In the genomic region with DNA sequence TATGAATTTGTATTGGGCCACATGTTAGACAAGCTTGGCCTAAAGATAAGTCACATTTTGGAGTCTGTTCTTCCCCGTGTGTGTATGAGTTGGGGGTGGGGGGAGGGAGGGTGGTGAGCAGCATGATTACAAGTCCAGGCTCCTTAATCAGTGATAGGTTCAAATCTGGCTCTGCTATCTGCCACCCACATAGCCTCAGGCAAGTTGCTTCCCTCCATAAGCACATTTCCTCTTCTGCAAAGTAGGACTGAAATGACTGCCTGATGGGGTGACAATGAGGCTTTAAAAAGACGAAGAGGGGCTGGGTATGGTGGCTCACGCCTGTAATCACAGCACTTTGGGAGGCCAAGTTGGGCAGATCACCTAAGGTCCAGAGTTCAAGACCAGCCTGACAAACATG, we compare ENCODE assay signal across 1 cellular context.
A peak's percentile ranks its signal among the peaks of the same experiment; 100 is the strongest.
TF ChIP-seq lines count a peak whose summit lies in the region.

No MANE protein-coding gene starts in this region.

TF ChIP-seq in GM12878, 131 proteins besides CTCF, POLR2A, EP300 and RAD21 (continued from another document):
- TF ChIP-seq MEF2B (IDR thresholded peaks at IDR 0.05; ENCODE audit: partially characterized antibody, poor library complexity, severe bottlenecking) (no peak), SPI1 (IDR thresholded peaks at IDR 0.05; ENCODE audit: borderline replicate concordance, insufficient read depth, low read depth, low read length) (peak; percentile 61; the same call in 1 of the 2 replicates)
- TF ChIP-seq, protein P1, sequence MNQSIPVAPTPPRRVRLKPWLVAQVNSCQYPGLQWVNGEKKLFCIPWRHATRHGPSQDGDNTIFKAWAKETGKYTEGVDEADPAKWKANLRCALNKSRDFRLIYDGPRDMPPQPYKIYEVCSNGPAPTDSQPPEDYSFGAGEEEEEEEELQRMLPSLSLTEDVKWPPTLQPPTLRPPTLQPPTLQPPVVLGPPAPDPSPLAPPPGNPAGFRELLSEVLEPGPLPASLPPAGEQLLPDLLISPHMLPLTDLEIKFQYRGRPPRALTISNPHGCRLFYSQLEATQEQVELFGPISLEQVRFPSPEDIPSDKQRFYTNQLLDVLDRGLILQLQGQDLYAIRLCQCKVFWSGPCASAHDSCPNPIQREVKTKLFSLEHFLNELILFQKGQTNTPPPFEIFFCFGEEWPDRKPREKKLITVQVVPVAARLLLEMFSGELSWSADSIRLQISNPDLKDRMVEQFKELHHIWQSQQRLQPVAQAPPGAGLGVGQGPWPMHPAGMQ (IDR thresholded peaks at IDR 0.05; ENCODE audit: borderline replicate concordance), result no peak
